ENCODE assay signal across 8 cellular contexts in genomic region chr12:62435337-62436163, GRCh38. TPM values are rescaled to one million over a fixed set of nuclear protein-coding genes. Genes with fewer than 3 reads are reported as not detected.
DNase-seq lines count a peak whose midpoint lies in the region; ATAC-seq and TF ChIP-seq lines count a peak whose summit lies in the region.

No MANE protein-coding gene starts in this region.

- in situ Hi-C loops in IMR-90 (cut with MboI; ENCODE audit: low sequenced_read_pairs): loop anchor here (5.0 to 10.0 kb wide), 2 partner anchors 362 to 629 kb away; no protein-coding TSS in a partner anchor

- H2BK120ac ChIP-seq in IMR-90 (ENCODE audit: low read depth, low read length): no peak overlapping the region

- POLR2A ChIA-PET in IMR-90 (lab: Charles Lee; ENCODE audit: unreplicated experiment): no interaction called here

- peak; percentile 53 for TF ChIP-seq CTCF in IMR-90 (conservative IDR thresholded peaks at IDR 0.05; ENCODE audit: low read depth, low read length)
- peak; percentile 70 for TF ChIP-seq CTCF in cardiac fibroblast (IDR thresholded peaks at IDR 0.05; ENCODE audit: low read depth, low read length)

- no peak overlapping the region for H3K14ac ChIP-seq in IMR-90 (replicated peaks; ENCODE audit: low read depth, low read length)

- peak; percentile 19; the same call in 1 of the 2 replicates for TF ChIP-seq RAD21 in IMR-90 (IDR thresholded peaks at IDR 0.05; ENCODE audit: low read length)

- no peak overlapping the region for H2AK5ac ChIP-seq in IMR-90 (ENCODE audit: low read depth, low read length)

- intact Hi-C loops in IMR-90 (cut with micrococcal nuclease): loop anchor here (5.0 kb wide), 3 partner anchors 97 to 377 kb away; no protein-coding TSS in a partner anchor

- H3K36me3 Mint-ChIP-seq in T-helper 1 cell treated with Interleukin-12 subunit alpha and Interleukin-12 subunit beta and Interleukin-4 antibody, amounts not matched to agents 30 μg/mL and 1 μg/mL, for 36 hours (ENCODE audit: low read depth): no peaks in the 10 kb centered on the region
- H3K36me3 Mint-ChIP-seq in immature natural killer cell: no peaks in the 10 kb centered on the region

- H4K8ac ChIP-seq in IMR-90 (ENCODE audit: low read depth in 2 of 2, low read length in 2 of 2): no peak overlapping the region

- no peak overlapping the region for H3K4ac ChIP-seq in IMR-90 (ENCODE audit: low read depth, low read length)

- DNase-seq in EH (ENCODE audit: low read depth) (peak; percentile 65), IMR-90 (peak; percentile 63), cardiac fibroblast (ENCODE audit: low read depth in 2 of 2) (peak; percentile 66 to 80), immature natural killer cell (peak in 2 of 3 donors; percentile 3 to 10), skeletal muscle cell (ENCODE audit: low read depth) (peak; percentile 14), RKO (ENCODE audit: low spot score) (no peak)

- H3K18ac ChIP-seq in IMR-90 (ENCODE audit: low read depth, low read length): no peak overlapping the region

- no peak overlapping the region for H3K23ac ChIP-seq in IMR-90 (ENCODE audit: low read depth, low read length)

- 0% methylated on average over 3 of the region's 28 CpGs; no CpG with 5 or more reads in 1 of the 2 experiments for WGBS in IMR-90 (ENCODE audit: extremely low coverage in 2 of 2, insufficient read length in 1 of 2), 2 experiments

- no peak overlapping the region for H3K27ac ChIP-seq in IMR-90 (ENCODE audit: insufficient read depth, low read length)

- H3K56ac ChIP-seq in IMR-90 (ENCODE audit: extremely low read depth, insufficient read depth, low read length): no peak overlapping the region

- dilution Hi-C loops in IMR-90 (cut with HindIII; ENCODE audit: low sequenced_read_pairs, unreplicated experiment): no loop called here

- H3K9ac ChIP-seq in IMR-90 (ENCODE audit: low read depth, low read length): no peak overlapping the region

- H3K4me1 ChIP-seq in IMR-90 (ENCODE audit: control insufficient read depth, insufficient read depth, low read length): no peaks in the 10 kb centered on the region

- no peak overlapping the region for H3K27ac Mint-ChIP-seq in T-helper 1 cell treated with Interleukin-12 subunit alpha and Interleukin-12 subunit beta and Interleukin-4 antibody, amounts not matched to agents 30 μg/mL and 1 μg/mL, for 36 hours
- H3K27ac Mint-ChIP-seq in immature natural killer cell: no peak overlapping the region

- no peak overlapping the region for H2BK15ac ChIP-seq in IMR-90 (ENCODE audit: low read depth, low read length)

- H3K79me1 ChIP-seq in IMR-90 (ENCODE audit: low read depth in 1 of 2, low read length in 2 of 2): no peaks in the 10 kb centered on the region

- H3K4me3 Mint-ChIP-seq in T-helper 1 cell treated with Interleukin-12 subunit alpha and Interleukin-12 subunit beta and Interleukin-4 antibody, amounts not matched to agents 30 μg/mL and 1 μg/mL, for 36 hours: peak overlapping the region; percentile 76
- H3K4me3 Mint-ChIP-seq in immature natural killer cell: peak overlapping the region; percentile 71 to 85 (median 74)

- CTCF ChIA-PET in IMR-90 (lab: Yijun Ruan, JAX): interaction anchor here (0.6 to 2.4 kb wide), 9 partner anchors 9 to 577 kb away, joined by 3 to 13 read pairs (median 3); no protein-coding TSS in a partner anchor

- no peak overlapping the region for H4K91ac ChIP-seq in IMR-90 (ENCODE audit: insufficient read depth, low read depth, low read length)

- BruUV-seq in IMR-90 (replicated peaks; lab: Mats Ljungman, UMichigan): no TSS peak

- H3K4me3 ChIP-seq in IMR-90 (ENCODE audit: insufficient read depth, low read depth, low read length) (peak overlapping the region; percentile 27), cardiac fibroblast (replicated peaks in 1 of 2; ENCODE audit: low read depth in 2 of 2, low read length in 2 of 2) (peak overlapping the region; percentile 43 to 54), skeletal muscle cell (ENCODE audit: low read depth, low read length) (peak overlapping the region; percentile 50)

- H3K9me3 Mint-ChIP-seq in T-helper 1 cell treated with Interleukin-12 subunit alpha and Interleukin-12 subunit beta and Interleukin-4 antibody, amounts not matched to agents 30 μg/mL and 1 μg/mL, for 36 hours: no peaks in the 10 kb centered on the region
- no peaks in the 10 kb centered on the region for H3K9me3 Mint-ChIP-seq in immature natural killer cell

- no peaks in the 10 kb centered on the region for H4K20me1 ChIP-seq in IMR-90 (ENCODE audit: insufficient read depth, low read length)

- H2BK20ac ChIP-seq in IMR-90 (ENCODE audit: low read depth, low read length): no peak overlapping the region

- peaks cover 13% of the 10 kb centered on the region for H3K27me3 ChIP-seq in IMR-90 (ENCODE audit: control insufficient read depth, insufficient read depth, low read length)

- peak overlapping the region; percentile 55 for H3K4me2 ChIP-seq in IMR-90 (ENCODE audit: low read depth, low read length)

- no peaks in the 10 kb centered on the region for H3K9me1 ChIP-seq in IMR-90 (ENCODE audit: insufficient read depth, low read length)

- no peak for TF ChIP-seq POLR2A in IMR-90 (IDR thresholded peaks at IDR 0.05; ENCODE audit: low read depth, low read length)

- no peak overlapping the region for H4K5ac ChIP-seq in IMR-90 (ENCODE audit: low read depth, low read length)

- H2AK9ac ChIP-seq in IMR-90 (replicated peaks; ENCODE audit: low read depth, low read length, poor library complexity): peak overlapping the region; percentile 45

- H2AFZ ChIP-seq in IMR-90 (replicated peaks; ENCODE audit: low read length, poor library complexity): peak overlapping the region; percentile 93

- no peaks in the 10 kb centered on the region for H3K36me3 ChIP-seq in IMR-90 (ENCODE audit: control insufficient read depth, insufficient read depth, low read length)

- no peak overlapping the region for H2BK5ac ChIP-seq in IMR-90 (ENCODE audit: low read depth, low read length, poor library complexity, severe bottlenecking)

- peaks cover 11% of the 10 kb centered on the region for H3K4me1 Mint-ChIP-seq in T-helper 1 cell treated with Interleukin-12 subunit alpha and Interleukin-12 subunit beta and Interleukin-4 antibody, amounts not matched to agents 30 μg/mL and 1 μg/mL, for 36 hours (ENCODE audit: low read depth)
- peaks cover 15% of the 10 kb centered on the region in 2 donors for H3K4me1 Mint-ChIP-seq in immature natural killer cell

- peaks cover 55% of the 10 kb centered on the region for H3K27me3 Mint-ChIP-seq in T-helper 1 cell treated with Interleukin-12 subunit alpha and Interleukin-12 subunit beta and Interleukin-4 antibody, amounts not matched to agents 30 μg/mL and 1 μg/mL, for 36 hours (ENCODE audit: low read depth)
- H3K27me3 Mint-ChIP-seq in immature natural killer cell (ENCODE audit: low read depth in 3 of 3): peaks cover 2 to 21% (median 6%) of the 10 kb centered on the region in 3 donors

- peak; percentile 84 for ATAC-seq in GM21529 (IDR thresholded peaks at IDR 0.05; ENCODE audit: unreplicated experiment)
- ATAC-seq in IMR-90 (ENCODE audit: low read depth): peak; percentile 91

- H3K9me3 ChIP-seq in IMR-90 (ENCODE audit: control insufficient read depth, insufficient read depth, low read length): no peaks in the 10 kb centered on the region

TF ChIP-seq in IMR-90, 13 proteins besides CTCF, POLR2A, EP300 and RAD21:
- TF ChIP-seq CEBPB (IDR thresholded peaks at IDR 0.05; ENCODE audit: low read depth, low read length) (no peak), FOS (IDR thresholded peaks at IDR 0.05; ENCODE audit: low read depth, low read length) (no peak), RFX5 (IDR thresholded peaks at IDR 0.05; ENCODE audit: low read depth, low read length) (no peak), BHLHE40 (IDR thresholded peaks at IDR 0.05; ENCODE audit: low read depth, low read length) (no peak), SMC3 (IDR thresholded peaks at IDR 0.05; ENCODE audit: low read depth, low read length) (no peak), ELK1 (IDR thresholded peaks at IDR 0.05; ENCODE audit: borderline replicate concordance, low read depth, low read length) (no peak), CHD1 (IDR thresholded peaks at IDR 0.05; ENCODE audit: low read depth, low read length) (no peak), MAZ (IDR thresholded peaks at IDR 0.05; ENCODE audit: borderline replicate concordance, low read depth, low read length) (no peak), NFE2L2 (IDR thresholded peaks at IDR 0.05; ENCODE audit: low read depth, low read length) (no peak), MXI1 (IDR thresholded peaks at IDR 0.05; ENCODE audit: borderline replicate concordance, low read depth, low read length) (no peak), USF2 (IDR thresholded peaks at IDR 0.05; ENCODE audit: low read depth, low read length) (no peak), MAFK (IDR thresholded peaks at IDR 0.05; ENCODE audit: low read depth, low read length) (no peak), RCOR1 (IDR thresholded peaks at IDR 0.05; ENCODE audit: insufficient replicate concordance, low read length) (no peak)

RNA-seq across cellular contexts. Expression of gene MON2, which starts 31.1 kb away (rescaled TPM):
- total RNA-seq in IMR-90 (2012; rRNA removed): 39.3 and 45.0 TPM in 2 replicates
- 9.9 and 13.2 TPM in 2 replicates for polyA plus RNA-seq in IMR-90 (2012; rRNA removed)
- 1.3 and 2.0 TPM in 2 replicates for polyA plus RNA-seq in IMR-90 (2012; cell fraction: cytosol; rRNA removed)
- 3.8 and 74.2 TPM in 2 replicates for polyA plus RNA-seq in IMR-90 (2012; cell fraction: nucleus; rRNA removed; ENCODE audit: low replicate concordance)
- 10 to 100 TPM in 2 of 3 donors, 1 to 10 TPM in 1; 7.0 to 22.8 (median 13.8) TPM for polyA plus RNA-seq in immature natural killer cell
